Comparison of ENCODE assay signal across 8 cellular contexts in the genomic region with DNA sequence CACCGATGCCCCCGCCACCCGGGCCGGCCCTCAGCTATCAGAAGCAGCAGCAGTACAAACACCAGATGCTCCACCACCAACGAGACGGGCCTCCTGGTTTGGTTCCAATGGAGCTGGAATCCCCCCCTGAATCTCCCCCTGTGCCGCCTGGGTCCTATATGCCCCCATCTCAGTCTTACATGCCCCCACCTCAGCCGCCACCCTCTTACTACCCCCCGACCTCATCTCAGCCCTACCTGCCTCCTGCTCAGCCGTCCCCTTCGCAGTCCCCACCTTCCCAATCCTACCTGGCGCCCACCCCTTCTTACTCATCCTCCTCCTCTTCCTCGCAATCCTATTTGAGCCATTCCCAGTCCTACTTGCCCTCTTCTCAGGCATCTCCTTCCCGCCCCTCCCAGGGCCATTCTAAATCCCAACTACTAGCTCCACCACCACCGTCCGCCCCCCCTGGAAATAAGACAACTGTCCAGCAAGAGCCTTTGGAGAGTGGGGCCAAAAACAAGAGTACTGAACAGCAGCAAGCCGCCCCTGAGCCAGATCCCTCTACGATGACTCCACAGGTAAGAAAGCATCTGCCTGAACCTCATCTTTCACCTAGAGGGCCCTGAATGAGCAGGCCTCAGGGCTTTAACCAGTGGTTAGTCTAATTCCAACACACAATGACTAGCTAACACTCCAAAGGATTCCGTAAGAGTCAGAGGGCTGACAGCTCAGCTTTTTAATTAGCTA. TPM values are rescaled to one million over a fixed set of nuclear protein-coding genes. Genes with fewer than 3 reads are reported as not detected.
A peak's percentile ranks its signal among the peaks of the same experiment; 100 is the strongest.
DNase-seq lines count a peak whose midpoint lies in the region; ATAC-seq and TF ChIP-seq lines count a peak whose summit lies in the region.

No MANE protein-coding gene starts in this region.

- in situ Hi-C loops in KBM-7 (cut with MboI; ENCODE audit: low pct_unique_long_range_greater_than_20kb, low sequenced_read_pairs): no loop called here

- H3K36me3 Mint-ChIP-seq in activated T-helper 1 cell treated with anti-CD3 and anti-CD28 coated beads, Interleukin-12 subunit alpha, Interleukin-12 subunit beta, Interleukin-2, Interleukin-4 antibody, amounts not matched to agents 30 ng/mL and 10 ng/mL and 1 ng/mL, durations not matched to agents 14 hours and 24 hours and 36 hours (ENCODE audit: low read depth): peaks cover 21% of the 10 kb centered on the region
- peaks cover 10% of the 10 kb centered on the region for H3K36me3 Mint-ChIP-seq in progenitor cell of endocrine pancreas (ENCODE audit: insufficient read depth)

- no peak for ATAC-seq in HG03025 (IDR thresholded peaks at IDR 0.05; ENCODE audit: low FRiP score, unreplicated experiment)
- ATAC-seq in HG03457 (IDR thresholded peaks at IDR 0.05; ENCODE audit: unreplicated experiment): no peak
- no peak for ATAC-seq in HG03378 (IDR thresholded peaks at IDR 0.05; ENCODE audit: unreplicated experiment)

- peaks cover 49% of the 10 kb centered on the region for H3K4me1 Mint-ChIP-seq in activated T-helper 1 cell treated with anti-CD3 and anti-CD28 coated beads, Interleukin-12 subunit alpha, Interleukin-12 subunit beta, Interleukin-2, Interleukin-4 antibody, amounts not matched to agents 30 ng/mL and 10 ng/mL and 1 ng/mL, durations not matched to agents 14 hours and 24 hours and 36 hours (ENCODE audit: low read depth)
- H3K4me1 Mint-ChIP-seq in progenitor cell of endocrine pancreas (ENCODE audit: low read depth): peaks cover 37% of the 10 kb centered on the region

- H3K27me3 Mint-ChIP-seq in activated T-helper 1 cell treated with anti-CD3 and anti-CD28 coated beads, Interleukin-12 subunit alpha, Interleukin-12 subunit beta, Interleukin-2, Interleukin-4 antibody, amounts not matched to agents 30 ng/mL and 10 ng/mL and 1 ng/mL, durations not matched to agents 14 hours and 24 hours and 36 hours (ENCODE audit: insufficient read depth): peaks cover 1% of the 10 kb centered on the region
- H3K27me3 Mint-ChIP-seq in progenitor cell of endocrine pancreas: peaks cover 9% of the 10 kb centered on the region

- no peaks in the 10 kb centered on the region for H3K9me3 Mint-ChIP-seq in activated T-helper 1 cell treated with anti-CD3 and anti-CD28 coated beads, Interleukin-12 subunit alpha, Interleukin-12 subunit beta, Interleukin-2, Interleukin-4 antibody, amounts not matched to agents 30 ng/mL and 10 ng/mL and 1 ng/mL, durations not matched to agents 14 hours and 24 hours and 36 hours
- no peaks in the 10 kb centered on the region for H3K9me3 Mint-ChIP-seq in progenitor cell of endocrine pancreas (ENCODE audit: low read depth)

- H3K27ac ChIP-seq in C4-2B: peak overlapping the region; percentile 93

- TF ChIP-seq CTCF in C4-2B (conservative IDR thresholded peaks at IDR 0.05): no peak
- no peak for TF ChIP-seq CTCF in progenitor cell of endocrine pancreas (IDR thresholded peaks at IDR 0.05; ENCODE audit: unreplicated experiment)

- intact Hi-C loops in activated T-helper 1 cell treated with anti-CD3 and anti-CD28 coated beads, Interleukin-12 subunit alpha, Interleukin-12 subunit beta, Interleukin-2, Interleukin-4 antibody, amounts not matched to agents 30 ng/mL and 10 ng/mL and 1 ng/mL, durations not matched to agents 14 hours and 24 hours and 36 hours (cut with micrococcal nuclease): loop anchor here (1.0 to 10.0 kb wide), 13 partner anchors 29 to 1223 kb away; partner anchors contain the start of genes ALDH6A1, AREL1, DLST and EIF2B2

- H3K4me3 Mint-ChIP-seq in activated T-helper 1 cell treated with anti-CD3 and anti-CD28 coated beads, Interleukin-12 subunit alpha, Interleukin-12 subunit beta, Interleukin-2, Interleukin-4 antibody, amounts not matched to agents 30 ng/mL and 10 ng/mL and 1 ng/mL, durations not matched to agents 14 hours and 24 hours and 36 hours: peak overlapping the region; percentile 98
- H3K4me3 Mint-ChIP-seq in progenitor cell of endocrine pancreas (ENCODE audit: low read depth): peak overlapping the region; percentile 98

- peak; percentile 15 for DNase-seq in KBM-7
- peak; percentile 10 for DNase-seq in activated T-helper 1 cell treated with anti-CD3 and anti-CD28 coated beads, Interleukin-12 subunit alpha, Interleukin-12 subunit beta, Interleukin-2, Interleukin-4 antibody, amounts not matched to agents 30 ng/mL and 10 ng/mL and 1 ng/mL, durations not matched to agents 14 hours and 24 hours and 36 hours (ENCODE audit: low spot score)
- DNase-seq in germinal center (ENCODE audit: low spot score): peak; percentile 3
- DNase-seq in progenitor cell of endocrine pancreas (ENCODE audit: low spot score, unreplicated experiment): no peak

- H3K27ac Mint-ChIP-seq in activated T-helper 1 cell treated with anti-CD3 and anti-CD28 coated beads, Interleukin-12 subunit alpha, Interleukin-12 subunit beta, Interleukin-2, Interleukin-4 antibody, amounts not matched to agents 30 ng/mL and 10 ng/mL and 1 ng/mL, durations not matched to agents 14 hours and 24 hours and 36 hours: peak overlapping the region; percentile 97
- peak overlapping the region; percentile 92 for H3K27ac Mint-ChIP-seq in progenitor cell of endocrine pancreas

RNA-seq across cellular contexts. Expression of gene YLPM1, which starts 0.9 kb away (rescaled TPM):
- total RNA-seq in activated T-helper 1 cell treated with anti-CD3 and anti-CD28 coated beads, Interleukin-12 subunit alpha, Interleukin-12 subunit beta, Interleukin-2, Interleukin-4 antibody, amounts not matched to agents 30 ng/mL and 10 ng/mL and 1 ng/mL, durations not matched to agents 14 hours and 24 hours and 36 hours: 70.4 and 73.7 TPM in 2 replicates
- total RNA-seq in progenitor cell of endocrine pancreas: 119 and 128 TPM in 2 replicates

RNA-seq across cellular contexts. Expression of gene FCF1, which starts 51.0 kb away (rescaled TPM):
- total RNA-seq in activated T-helper 1 cell treated with anti-CD3 and anti-CD28 coated beads, Interleukin-12 subunit alpha, Interleukin-12 subunit beta, Interleukin-2, Interleukin-4 antibody, amounts not matched to agents 30 ng/mL and 10 ng/mL and 1 ng/mL, durations not matched to agents 14 hours and 24 hours and 36 hours: 64.5 and 68.2 TPM in 2 replicates
- 48.8 and 51.3 TPM in 2 replicates for total RNA-seq in progenitor cell of endocrine pancreas

RNA-seq across cellular contexts. Expression of gene AREL1, which starts 51.1 kb away (rescaled TPM):
- 45.8 and 50.2 TPM in 2 replicates for total RNA-seq in activated T-helper 1 cell treated with anti-CD3 and anti-CD28 coated beads, Interleukin-12 subunit alpha, Interleukin-12 subunit beta, Interleukin-2, Interleukin-4 antibody, amounts not matched to agents 30 ng/mL and 10 ng/mL and 1 ng/mL, durations not matched to agents 14 hours and 24 hours and 36 hours
- 44.0 and 55.1 TPM in 2 replicates for total RNA-seq in progenitor cell of endocrine pancreas
